ENCODE assay signal across 20 cellular contexts in the genomic region with DNA sequence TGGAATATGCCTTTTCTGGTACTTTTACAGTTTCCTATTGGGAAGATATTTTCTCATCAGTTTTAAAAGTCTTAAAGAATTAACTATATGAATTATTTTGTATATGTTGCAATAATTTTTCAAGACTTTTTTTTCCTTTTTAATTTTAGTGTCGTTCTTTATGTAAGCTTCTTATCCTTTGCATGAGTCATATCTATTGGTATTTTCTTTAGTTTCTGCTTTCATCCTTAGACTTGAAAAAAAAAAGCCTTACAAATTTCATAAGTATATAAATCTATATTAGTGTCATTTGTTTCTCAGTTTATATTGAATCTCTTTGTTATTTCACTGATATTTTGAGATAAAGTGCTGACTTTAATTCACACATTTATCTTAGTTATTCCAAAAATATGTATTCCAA.
"Had no signal": no experiment of that assay in that cellular context is flagged by ENCODE, and none has a peak within 500 bp of the region (broad histone marks: within the 10 kb centered on the region; RNA-seq: fewer than 3 reads in every experiment).

No MANE protein-coding gene starts in this region.

- H3K27me3 ChIP-seq: brain microvascular endothelial cell, foreskin keratinocyte, left lung, tibial artery had no signal

- H3K36me3 ChIP-seq: brain microvascular endothelial cell, left lung, tibial artery had no signal

- H3K4me1 ChIP-seq: foreskin keratinocyte, left lung, parathyroid adenoma, tibial artery had no signal

- FAIRE-seq: endometrium had no signal

- DNase-seq: activated B cell treated with CpG ODN at 0.5 μM for 24 hours; activated CD4-positive, alpha-beta memory T cell treated with anti-CD3 and anti-CD28 coated beads, Interleukin-2, amount 10 ng/mL, durations not matched to agents 7 days and 5 days; activated CD4-positive, alpha-beta T cell treated with anti-CD3 and anti-CD28 coated beads for 4 hours; activated CD8-positive, alpha-beta memory T cell treated with anti-CD3 and anti-CD28 coated beads, Interleukin-2, amount 10 ng/mL, durations not matched to agents 7 days and 5 days; activated naive CD4-positive, alpha-beta T cell; activated naive CD8-positive, alpha-beta T cell treated with anti-CD3 and anti-CD28 coated beads for 36 hours; brain microvascular endothelial cell; cortex of kidney; left lung; midbrain; stimulated activated naive B cell treated with anti-CD40 and anti-IgM and Interleukin-4, amounts not matched to agents 10 μg/mL and 1 μg/mL and 100 μg/mL, for 72 hours; T-cell; tibial artery had no signal

- ATAC-seq: activated CD8-positive, alpha-beta memory T cell treated with anti-CD3 and anti-CD28 coated beads, Interleukin-2, amount 10 ng/mL, durations not matched to agents 7 days and 5 days; activated T-helper 17 cell treated with anti-CD3 and anti-CD28 coated beads, Interleukin-2, amount 50 U/mL, for 72 hours; esophagus mucosa; foreskin keratinocyte; left lung; sciatic nerve; stimulated activated naive B cell treated with anti-CD40 and anti-IgM and Interleukin-4, amounts not matched to agents 10 μg/mL and 1 μg/mL and 100 μg/mL, for 72 hours; T-cell had no signal

- H3K79me2 ChIP-seq: parathyroid adenoma had no signal

- H3K4me1 Mint-ChIP-seq: activated T-helper 17 cell treated with anti-CD3 and anti-CD28 coated beads, Interleukin-2, amount 50 U/mL, for 72 hours; nephron had no signal

- H3K9me3 ChIP-seq: left lung, tibial artery had no signal

- H2AFZ ChIP-seq: parathyroid adenoma had no signal

- H3K4me3 Mint-ChIP-seq: activated B cell treated with CpG ODN at 0.5 μM for 24 hours; activated CD4-positive, alpha-beta memory T cell treated with anti-CD3 and anti-CD28 coated beads, Interleukin-2, amount 10 ng/mL, durations not matched to agents 7 days and 5 days; activated CD8-positive, alpha-beta memory T cell treated with anti-CD3 and anti-CD28 coated beads, Interleukin-2, amount 10 ng/mL, durations not matched to agents 7 days and 5 days; activated naive CD8-positive, alpha-beta T cell treated with anti-CD3 and anti-CD28 coated beads for 36 hours; activated T-helper 17 cell treated with anti-CD3 and anti-CD28 coated beads, Interleukin-2, amount 50 U/mL, for 72 hours; nephron; stimulated activated naive B cell treated with anti-CD40 and anti-IgM and Interleukin-4, amounts not matched to agents 10 μg/mL and 1 μg/mL and 100 μg/mL, for 72 hours; T-cell had no signal

- H3K36me3 Mint-ChIP-seq: activated naive CD8-positive, alpha-beta T cell treated with anti-CD3 and anti-CD28 coated beads for 36 hours; stimulated activated naive B cell treated with anti-CD40 and anti-IgM and Interleukin-4, amounts not matched to agents 10 μg/mL and 1 μg/mL and 100 μg/mL, for 72 hours; T-cell had no signal

- H3K27ac Mint-ChIP-seq: activated B cell treated with CpG ODN at 0.5 μM for 24 hours; activated CD4-positive, alpha-beta memory T cell treated with anti-CD3 and anti-CD28 coated beads, Interleukin-2, amount 10 ng/mL, durations not matched to agents 7 days and 5 days; activated CD8-positive, alpha-beta memory T cell treated with anti-CD3 and anti-CD28 coated beads, Interleukin-2, amount 10 ng/mL, durations not matched to agents 7 days and 5 days; activated naive CD8-positive, alpha-beta T cell treated with anti-CD3 and anti-CD28 coated beads for 36 hours; activated T-helper 17 cell treated with anti-CD3 and anti-CD28 coated beads, Interleukin-2, amount 50 U/mL, for 72 hours; nephron; stimulated activated naive B cell treated with anti-CD40 and anti-IgM and Interleukin-4, amounts not matched to agents 10 μg/mL and 1 μg/mL and 100 μg/mL, for 72 hours; T-cell had no signal

- H3K9ac ChIP-seq: parathyroid adenoma had no signal

- H3K27ac ChIP-seq: brain microvascular endothelial cell, foreskin keratinocyte, left lung, parathyroid adenoma, tibial artery had no signal

- H3K4me3 ChIP-seq: left lung, tibial artery had no signal

- H3K9me3 Mint-ChIP-seq: activated B cell treated with CpG ODN at 0.5 μM for 24 hours; activated CD4-positive, alpha-beta memory T cell treated with anti-CD3 and anti-CD28 coated beads, Interleukin-2, amount 10 ng/mL, durations not matched to agents 7 days and 5 days; nephron; stimulated activated naive B cell treated with anti-CD40 and anti-IgM and Interleukin-4, amounts not matched to agents 10 μg/mL and 1 μg/mL and 100 μg/mL, for 72 hours; T-cell had no signal

- H3K27me3 Mint-ChIP-seq: activated B cell treated with CpG ODN at 0.5 μM for 24 hours; activated CD4-positive, alpha-beta memory T cell treated with anti-CD3 and anti-CD28 coated beads, Interleukin-2, amount 10 ng/mL, durations not matched to agents 7 days and 5 days; activated naive CD8-positive, alpha-beta T cell treated with anti-CD3 and anti-CD28 coated beads for 36 hours; activated T-helper 17 cell treated with anti-CD3 and anti-CD28 coated beads, Interleukin-2, amount 50 U/mL, for 72 hours; stimulated activated naive B cell treated with anti-CD40 and anti-IgM and Interleukin-4, amounts not matched to agents 10 μg/mL and 1 μg/mL and 100 μg/mL, for 72 hours; T-cell had no signal
